In genomic region chr17:29093090-29093871, GRCh38 we compare ENCODE assay signal across 15 cellular contexts. TPM values are rescaled to one million over a fixed set of nuclear protein-coding genes. Genes with fewer than 3 reads are reported as not detected.
DNase-seq lines count a peak whose midpoint lies in the region; ATAC-seq and TF ChIP-seq lines count a peak whose summit lies in the region.
"Had no signal": no experiment of that assay in that cellular context is flagged by ENCODE, and none has a peak within 500 bp of the region (broad histone marks: within the 10 kb centered on the region; RNA-seq: fewer than 3 reads in every experiment).

No MANE protein-coding gene starts in this region.

- H3K4me2 ChIP-seq in smooth muscle cell = no peak overlapping the region

- TF ChIP-seq CTCF in brain (conservative IDR thresholded peaks at IDR 0.05) = no peak
- TF ChIP-seq CTCF in psoas muscle (IDR thresholded peaks at IDR 0.05) = no peak
- no peak for TF ChIP-seq CTCF in activated CD8-positive, alpha-beta T cell treated with anti-CD3 and anti-CD28 coated beads for 36 hours (IDR thresholded peaks at IDR 0.05)
- no peak for TF ChIP-seq CTCF in smooth muscle cell (IDR thresholded peaks at IDR 0.05; ENCODE audit: borderline replicate concordance, insufficient read depth, poor library complexity, severe bottlenecking)

- ATAC-seq in right cardiac atrium (no peak), Right ventricle myocardium superior (ENCODE audit: poor library complexity) (no peak), psoas muscle (no peak)
- ATAC-seq in activated CD8-positive, alpha-beta T cell treated with anti-CD3 and anti-CD28 coated beads for 36 hours = no peak

- H3K79me2 ChIP-seq in smooth muscle cell (ENCODE audit: low read depth) = no peaks in the 10 kb centered on the region

- H3K36me3 ChIP-seq in psoas muscle (ENCODE audit: insufficient read depth in 1 of 2, low read depth in 1 of 2) (peaks cover 21 to 100% of the 10 kb centered on the region in 2 donors), smooth muscle cell (ENCODE audit: low read depth) (no peaks in the 10 kb centered on the region)

- H3K9me3 ChIP-seq in right cardiac atrium (ENCODE audit: control insufficient read depth, low read length) = no peaks in the 10 kb centered on the region
- H3K9me3 ChIP-seq in psoas muscle = no peaks in the 10 kb centered on the region
- no peaks in the 10 kb centered on the region for H3K9me3 ChIP-seq in smooth muscle cell (replicated peaks; ENCODE audit: low read depth)
- H3K9me3 ChIP-seq: HAP-1 had no signal

- intact Hi-C loops in right cardiac atrium (cut with DNase I) (no loop called here), Right ventricle myocardium superior (cut with DNase I) (no loop called here), psoas muscle (cut with DNase I) (no loop called here)
- intact Hi-C loops in activated CD8-positive, alpha-beta T cell treated with anti-CD3 and anti-CD28 coated beads for 36 hours (cut with micrococcal nuclease) = no loop called here

- no peaks in the 10 kb centered on the region for H4K20me1 ChIP-seq in smooth muscle cell (ENCODE audit: low read depth)

- no peaks in the 10 kb centered on the region for H3F3A ChIP-seq in smooth muscle cell (ENCODE audit: low read depth)

- POLR2A ChIA-PET in activated CD8-positive, alpha-beta T cell treated with anti-CD3 and anti-CD28 coated beads for 36 hours (lab: Charles Lee) = interaction anchor here (1.4 kb wide), 1 partner anchor 140 kb away, joined by 5 read pairs; no protein-coding TSS in a partner anchor

- H3K4me3 ChIP-seq in right cardiac atrium (ENCODE audit: low read length) = no peak overlapping the region
- H3K4me3 ChIP-seq in psoas muscle = no peak overlapping the region
- no peak overlapping the region for H3K4me3 ChIP-seq in smooth muscle cell
- H3K4me3 ChIP-seq: HAP-1 had no signal

- H3K27me3 ChIP-seq in right cardiac atrium (ENCODE audit: control insufficient read depth, insufficient read depth) (no peaks in the 10 kb centered on the region), psoas muscle (ENCODE audit: insufficient read depth in 3 of 3, low read length in 2 of 3) (no peaks in the 10 kb centered on the region), smooth muscle cell (ENCODE audit: low read depth) (no peaks in the 10 kb centered on the region)

- H3K4me1 ChIP-seq in right cardiac atrium (ENCODE audit: control insufficient read depth, insufficient read depth, low read length) = no peaks in the 10 kb centered on the region
- no peaks in the 10 kb centered on the region for H3K4me1 ChIP-seq in psoas muscle
- H3K4me1 ChIP-seq in smooth muscle cell (ENCODE audit: low read depth) = no peaks in the 10 kb centered on the region
- H3K4me1 ChIP-seq: HAP-1 had no signal

- H3K4me3 Mint-ChIP-seq in brain = no peak overlapping the region
- H3K4me3 Mint-ChIP-seq in activated CD8-positive, alpha-beta T cell treated with anti-CD3 and anti-CD28 coated beads for 36 hours = no peak overlapping the region
- H3K4me3 Mint-ChIP-seq: B cell; CD4-positive, CD25-positive, alpha-beta regulatory T cell had no signal

- peak overlapping the region in 3 of 5 experiments; percentile 57 to 99 (median 99) for H3K27ac Mint-ChIP-seq in brain
- H3K27ac Mint-ChIP-seq in activated CD8-positive, alpha-beta T cell treated with anti-CD3 and anti-CD28 coated beads for 36 hours = no peak overlapping the region
- H3K27ac Mint-ChIP-seq: B cell; CD4-positive, CD25-positive, alpha-beta regulatory T cell had no signal

- CTCF ChIA-PET in activated CD8-positive, alpha-beta T cell treated with anti-CD3 and anti-CD28 coated beads for 36 hours (lab: Charles Lee) = interaction anchor here (1.4 to 5.7 kb wide), 5 partner anchors 12 to 128 kb away, joined by 5 to 33 read pairs (median 9); no protein-coding TSS in a partner anchor

- no peak overlapping the region for H2AFZ ChIP-seq in smooth muscle cell (ENCODE audit: low read depth)

- H3K9me3 Mint-ChIP-seq in brain = no peaks in the 10 kb centered on the region
- H3K9me3 Mint-ChIP-seq in activated CD8-positive, alpha-beta T cell treated with anti-CD3 and anti-CD28 coated beads for 36 hours = no peaks in the 10 kb centered on the region
- H3K9me3 Mint-ChIP-seq: CD4-positive, CD25-positive, alpha-beta regulatory T cell; CD8-positive, alpha-beta memory T cell had no signal

- H3K4me1 Mint-ChIP-seq in brain = peaks cover 56% of the 10 kb centered on the region
- H3K4me1 Mint-ChIP-seq in activated CD8-positive, alpha-beta T cell treated with anti-CD3 and anti-CD28 coated beads for 36 hours (ENCODE audit: low read depth) = no peaks in the 10 kb centered on the region
- H3K4me1 Mint-ChIP-seq: B cell; CD4-positive, CD25-positive, alpha-beta regulatory T cell; CD8-positive, alpha-beta memory T cell had no signal

- WGBS in right cardiac atrium = 92% methylated on average over 20 of the region's 20 CpGs
- WGBS in psoas muscle, 3 donors = 92 to 93% (median 92%) methylated on average over 20 of the region's 20 CpGs
- 97% methylated on average over 20 of the region's 20 CpGs for WGBS in smooth muscle cell (ENCODE audit: low lambda C conversion rate)

- peak in 2 of 3 donors; percentile 33 to 47 for DNase-seq in right cardiac atrium
- DNase-seq in Right ventricle myocardium superior = no peak
- DNase-seq in psoas muscle = no peak
- no peak for DNase-seq in activated CD8-positive, alpha-beta T cell treated with anti-CD3 and anti-CD28 coated beads for 36 hours
- no peak for DNase-seq in smooth muscle cell (lab: John Stamatoyannopoulos, UW; ENCODE audit: unreplicated experiment)
- DNase-seq: CD4-positive, CD25-positive, alpha-beta regulatory T cell; CD8-positive, alpha-beta memory T cell; COR-L47; DMS 273 treated with DMSO at 0.1 percent for 48 hours; DMS53; DND-41; EL had no signal

- H3K9ac ChIP-seq in smooth muscle cell (ENCODE audit: low read depth) = no peak overlapping the region

- H3K36me3 Mint-ChIP-seq in brain = peaks cover 38% of the 10 kb centered on the region
- H3K36me3 Mint-ChIP-seq in activated CD8-positive, alpha-beta T cell treated with anti-CD3 and anti-CD28 coated beads for 36 hours (ENCODE audit: low read depth) = peaks cover 3% of the 10 kb centered on the region

- H3K27ac ChIP-seq in right cardiac atrium (ENCODE audit: low read length) (no peak overlapping the region), psoas muscle (peak overlapping the region; percentile 46), smooth muscle cell (ENCODE audit: low read depth) (no peak overlapping the region)

- no peaks in the 10 kb centered on the region for H3K27me3 Mint-ChIP-seq in brain
- H3K27me3 Mint-ChIP-seq in activated CD8-positive, alpha-beta T cell treated with anti-CD3 and anti-CD28 coated beads for 36 hours = no peaks in the 10 kb centered on the region
- H3K27me3 Mint-ChIP-seq: B cell; CD4-positive, CD25-positive, alpha-beta regulatory T cell; CD8-positive, alpha-beta memory T cell had no signal

RNA-seq across cellular contexts. Expression of gene PIPOX, which starts 50.3 kb away (rescaled TPM):
- total RNA-seq in right cardiac atrium (1 to 10 TPM in 2 of 4 donors, under 1 TPM in 2; 0.45 to 1.4 (median 0.91) TPM), Right ventricle myocardium superior (1.00 TPM), psoas muscle (1 to 10 TPM in 1 of 4 donors, under 1 TPM in 2, not detected in 1; 0.26 to 1.7 (median 0.91) TPM), smooth muscle cell (0.63 and 0.94 TPM in 2 replicates)
- polyA plus RNA-seq in right cardiac atrium (0.48 TPM), brain (ENCODE audit: insufficient read depth, low read depth, low replicate concordance) (12.4 TPM), psoas muscle (1 to 10 TPM in 1 of 3 donors, under 1 TPM in 2; 0.17 to 3.6 (median 0.35) TPM), smooth muscle cell (1.3 and 1.9 TPM in 2 replicates)
- 1 to 10 TPM; 3.0 TPM for total RNA-seq in activated CD8-positive, alpha-beta T cell treated with anti-CD3 and anti-CD28 coated beads for 36 hours

Comparison
In these comparisons a context has a peak if more than half of its experiments do, and no peak if none do; other contexts are left out.
1. DNase-seq: peak in right cardiac atrium (2 of 3); none in Right ventricle myocardium superior (single experiment), psoas muscle (0 of 2), activated CD8-positive, alpha-beta T cell treated with anti-CD3 and anti-CD28 coated beads for 36 hours (single experiment) and smooth muscle cell (single experiment).